Comparison of ENCODE assay signal across 2 cellular contexts in the genomic region with DNA sequence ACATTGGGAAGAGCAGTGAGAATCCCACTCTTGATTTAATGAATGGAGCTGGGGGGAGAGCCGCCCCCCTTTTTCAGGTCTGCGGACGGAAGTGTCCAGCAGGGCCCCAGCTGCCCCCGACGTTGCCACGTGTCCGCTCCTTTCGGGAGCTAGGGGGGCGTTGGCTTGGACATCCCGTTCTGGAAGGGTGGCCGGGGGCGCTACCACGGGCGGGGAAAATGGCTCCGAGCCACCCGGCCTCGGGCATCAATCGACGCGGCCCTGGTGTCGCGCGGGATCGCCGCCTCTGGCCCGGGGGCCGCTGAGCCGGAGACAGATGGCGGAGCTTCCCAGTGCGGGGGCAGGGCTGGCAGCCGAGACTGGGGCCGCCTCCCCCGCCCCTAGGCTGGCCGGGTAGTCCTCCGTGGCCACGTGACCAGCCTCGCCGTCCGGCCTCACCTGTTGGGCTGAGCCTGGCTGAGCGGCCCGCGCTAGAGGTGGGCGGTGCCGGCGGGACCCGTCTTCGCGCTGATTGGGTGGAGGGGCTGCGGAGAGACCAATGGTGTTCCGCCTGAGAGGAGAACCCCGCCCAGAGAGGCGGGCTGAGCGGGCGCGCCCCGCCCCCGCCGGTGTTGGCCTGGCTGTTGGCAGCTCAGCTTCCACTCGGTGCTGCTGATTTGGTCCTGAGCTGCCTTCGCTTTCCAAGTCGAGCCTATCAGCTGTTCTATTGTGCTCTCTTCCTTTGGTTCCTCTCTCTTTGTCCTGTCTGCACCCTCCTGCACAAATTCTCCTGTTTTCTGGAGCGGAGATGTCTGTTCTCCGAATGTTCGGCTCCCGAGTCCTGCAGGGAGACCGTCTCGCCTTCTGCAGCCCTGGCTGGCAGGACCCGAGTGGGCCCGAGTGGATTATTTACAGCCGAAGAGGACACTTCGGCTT.
TF ChIP-seq lines count a peak whose summit lies in the region.

No MANE protein-coding gene starts in this region.

TF ChIP-seq in HEK293, 187 proteins besides CTCF, POLR2A, EP300 and RAD21 (continues in another document):
- TF ChIP-seq, protein P1, sequence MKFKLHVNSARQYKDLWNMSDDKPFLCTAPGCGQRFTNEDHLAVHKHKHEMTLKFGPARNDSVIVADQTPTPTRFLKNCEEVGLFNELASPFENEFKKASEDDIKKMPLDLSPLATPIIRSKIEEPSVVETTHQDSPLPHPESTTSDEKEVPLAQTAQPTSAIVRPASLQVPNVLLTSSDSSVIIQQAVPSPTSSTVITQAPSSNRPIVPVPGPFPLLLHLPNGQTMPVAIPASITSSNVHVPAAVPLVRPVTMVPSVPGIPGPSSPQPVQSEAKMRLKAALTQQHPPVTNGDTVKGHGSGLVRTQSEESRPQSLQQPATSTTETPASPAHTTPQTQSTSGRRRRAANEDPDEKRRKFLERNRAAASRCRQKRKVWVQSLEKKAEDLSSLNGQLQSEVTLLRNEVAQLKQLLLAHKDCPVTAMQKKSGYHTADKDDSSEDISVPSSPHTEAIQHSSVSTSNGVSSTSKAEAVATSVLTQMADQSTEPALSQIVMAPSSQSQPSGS (tag by site-specific recombination; IDR thresholded peaks at IDR 0.05; ENCODE audit: low read depth): no peak
- TF ChIP-seq REPIN1 (tag by site-specific recombination; IDR thresholded peaks at IDR 0.05; ENCODE audit: low read depth): peak; percentile 63; the same call in 1 of the 2 replicates
- TF ChIP-seq ZNF585B (tag by site-specific recombination; IDR thresholded peaks at IDR 0.05): no peak
- no peak for TF ChIP-seq ZNF366 (tag by site-specific recombination; conservative IDR thresholded peaks at IDR 0.05)
- TF ChIP-seq ZBTB20 (tag by site-specific recombination; IDR thresholded peaks at IDR 0.05): peak; percentile 74; the same call in 1 of the 2 replicates
- TF ChIP-seq ZNF426 (tag by site-specific recombination; IDR thresholded peaks at IDR 0.05): no peak
- no peak for TF ChIP-seq ZNF768 (tag by site-specific recombination; IDR thresholded peaks at IDR 0.05)
- TF ChIP-seq ZNF423 (tag by site-specific recombination; IDR thresholded peaks at IDR 0.05): no peak
- TF ChIP-seq, protein P2, sequence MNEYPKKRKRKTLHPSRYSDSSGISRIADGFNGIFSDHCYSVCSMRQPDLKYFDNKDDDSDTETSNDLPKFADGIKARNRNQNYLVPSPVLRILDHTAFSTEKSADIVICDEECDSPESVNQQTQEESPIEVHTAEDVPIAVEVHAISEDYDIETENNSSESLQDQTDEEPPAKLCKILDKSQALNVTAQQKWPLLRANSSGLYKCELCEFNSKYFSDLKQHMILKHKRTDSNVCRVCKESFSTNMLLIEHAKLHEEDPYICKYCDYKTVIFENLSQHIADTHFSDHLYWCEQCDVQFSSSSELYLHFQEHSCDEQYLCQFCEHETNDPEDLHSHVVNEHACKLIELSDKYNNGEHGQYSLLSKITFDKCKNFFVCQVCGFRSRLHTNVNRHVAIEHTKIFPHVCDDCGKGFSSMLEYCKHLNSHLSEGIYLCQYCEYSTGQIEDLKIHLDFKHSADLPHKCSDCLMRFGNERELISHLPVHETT (tag by site-specific recombination; IDR thresholded peaks at IDR 0.05): no peak
- TF ChIP-seq ZNF248 (tag by site-specific recombination; IDR thresholded peaks at IDR 0.05): no peak
- TF ChIP-seq ZNF830 (tag by site-specific recombination; IDR thresholded peaks at IDR 0.05; ENCODE audit: low read depth): no peak
- TF ChIP-seq RBAK (tag by site-specific recombination; IDR thresholded peaks at IDR 0.05): no peak
- TF ChIP-seq ZNF16 (tag by site-specific recombination; IDR thresholded peaks at IDR 0.05; ENCODE audit: low read depth): no peak
- TF ChIP-seq KLF16 (tag by site-specific recombination; IDR thresholded peaks at IDR 0.05): peak; percentile 94
- TF ChIP-seq, protein P3, sequence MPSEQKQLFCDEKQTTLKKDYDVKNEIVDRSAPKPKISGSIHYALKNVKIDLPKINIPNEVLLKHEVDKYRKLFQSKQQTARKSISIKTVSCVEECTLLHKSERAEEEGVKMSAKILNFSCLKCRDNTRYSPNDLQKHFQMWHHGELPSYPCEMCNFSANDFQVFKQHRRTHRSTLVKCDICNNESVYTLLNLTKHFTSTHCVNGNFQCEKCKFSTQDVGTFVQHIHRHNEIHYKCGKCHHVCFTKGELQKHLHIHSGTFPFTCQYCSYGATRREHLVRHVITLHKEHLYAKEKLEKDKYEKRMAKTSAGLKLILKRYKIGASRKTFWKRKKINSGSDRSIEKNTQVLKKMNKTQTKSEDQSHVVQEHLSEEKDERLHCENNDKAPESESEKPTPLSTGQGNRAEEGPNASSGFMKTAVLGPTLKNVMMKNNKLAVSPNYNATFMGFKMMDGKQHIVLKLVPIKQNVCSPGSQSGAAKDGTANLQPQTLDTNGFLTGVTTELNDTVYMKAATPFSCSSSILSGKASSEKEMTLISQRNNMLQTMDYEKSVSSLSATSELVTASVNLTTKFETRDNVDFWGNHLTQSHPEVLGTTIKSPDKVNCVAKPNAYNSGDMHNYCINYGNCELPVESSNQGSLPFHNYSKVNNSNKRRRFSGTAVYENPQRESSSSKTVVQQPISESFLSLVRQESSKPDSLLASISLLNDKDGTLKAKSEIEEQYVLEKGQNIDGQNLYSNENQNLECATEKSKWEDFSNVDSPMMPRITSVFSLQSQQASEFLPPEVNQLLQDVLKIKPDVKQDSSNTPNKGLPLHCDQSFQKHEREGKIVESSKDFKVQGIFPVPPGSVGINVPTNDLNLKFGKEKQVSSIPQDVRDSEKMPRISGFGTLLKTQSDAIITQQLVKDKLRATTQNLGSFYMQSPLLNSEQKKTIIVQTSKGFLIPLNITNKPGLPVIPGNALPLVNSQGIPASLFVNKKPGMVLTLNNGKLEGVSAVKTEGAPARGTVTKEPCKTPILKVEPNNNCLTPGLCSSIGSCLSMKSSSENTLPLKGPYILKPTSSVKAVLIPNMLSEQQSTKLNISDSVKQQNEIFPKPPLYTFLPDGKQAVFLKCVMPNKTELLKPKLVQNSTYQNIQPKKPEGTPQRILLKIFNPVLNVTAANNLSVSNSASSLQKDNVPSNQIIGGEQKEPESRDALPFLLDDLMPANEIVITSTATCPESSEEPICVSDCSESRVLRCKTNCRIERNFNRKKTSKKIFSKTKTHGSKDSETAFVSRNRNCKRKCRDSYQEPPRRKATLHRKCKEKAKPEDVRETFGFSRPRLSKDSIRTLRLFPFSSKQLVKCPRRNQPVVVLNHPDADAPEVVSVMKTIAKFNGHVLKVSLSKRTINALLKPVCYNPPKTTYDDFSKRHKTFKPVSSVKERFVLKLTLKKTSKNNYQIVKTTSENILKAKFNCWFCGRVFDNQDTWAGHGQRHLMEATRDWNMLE (tag by site-specific recombination; conservative IDR thresholded peaks at IDR 0.05; ENCODE audit: low read depth): no peak
- no peak for TF ChIP-seq ZFP41 (tag by site-specific recombination; IDR thresholded peaks at IDR 0.05; ENCODE audit: borderline replicate concordance)
- TF ChIP-seq ZNF561 (tag by site-specific recombination; IDR thresholded peaks at IDR 0.05; ENCODE audit: borderline replicate concordance): peak; percentile 68; the same call in 1 of the 2 replicates
- no peak for TF ChIP-seq ZNF433 (tag by site-specific recombination; IDR thresholded peaks at IDR 0.05; ENCODE audit: low read depth)
- TF ChIP-seq BCL11A (tag by site-specific recombination; IDR thresholded peaks at IDR 0.05; ENCODE audit: low read depth): peak; percentile 82
- peak; percentile 81; the same call in 1 of the 2 replicates for TF ChIP-seq ZNF610 (tag by site-specific recombination; IDR thresholded peaks at IDR 0.05; ENCODE audit: borderline replicate concordance)
- TF ChIP-seq GLI4 (tag by site-specific recombination; IDR thresholded peaks at IDR 0.05): peak; percentile 80; the same call in 1 of the 2 replicates

TF ChIP-seq in H1, 55 proteins besides CTCF, POLR2A, EP300 and RAD21 (continues in another document):
- TF ChIP-seq, protein P4, sequence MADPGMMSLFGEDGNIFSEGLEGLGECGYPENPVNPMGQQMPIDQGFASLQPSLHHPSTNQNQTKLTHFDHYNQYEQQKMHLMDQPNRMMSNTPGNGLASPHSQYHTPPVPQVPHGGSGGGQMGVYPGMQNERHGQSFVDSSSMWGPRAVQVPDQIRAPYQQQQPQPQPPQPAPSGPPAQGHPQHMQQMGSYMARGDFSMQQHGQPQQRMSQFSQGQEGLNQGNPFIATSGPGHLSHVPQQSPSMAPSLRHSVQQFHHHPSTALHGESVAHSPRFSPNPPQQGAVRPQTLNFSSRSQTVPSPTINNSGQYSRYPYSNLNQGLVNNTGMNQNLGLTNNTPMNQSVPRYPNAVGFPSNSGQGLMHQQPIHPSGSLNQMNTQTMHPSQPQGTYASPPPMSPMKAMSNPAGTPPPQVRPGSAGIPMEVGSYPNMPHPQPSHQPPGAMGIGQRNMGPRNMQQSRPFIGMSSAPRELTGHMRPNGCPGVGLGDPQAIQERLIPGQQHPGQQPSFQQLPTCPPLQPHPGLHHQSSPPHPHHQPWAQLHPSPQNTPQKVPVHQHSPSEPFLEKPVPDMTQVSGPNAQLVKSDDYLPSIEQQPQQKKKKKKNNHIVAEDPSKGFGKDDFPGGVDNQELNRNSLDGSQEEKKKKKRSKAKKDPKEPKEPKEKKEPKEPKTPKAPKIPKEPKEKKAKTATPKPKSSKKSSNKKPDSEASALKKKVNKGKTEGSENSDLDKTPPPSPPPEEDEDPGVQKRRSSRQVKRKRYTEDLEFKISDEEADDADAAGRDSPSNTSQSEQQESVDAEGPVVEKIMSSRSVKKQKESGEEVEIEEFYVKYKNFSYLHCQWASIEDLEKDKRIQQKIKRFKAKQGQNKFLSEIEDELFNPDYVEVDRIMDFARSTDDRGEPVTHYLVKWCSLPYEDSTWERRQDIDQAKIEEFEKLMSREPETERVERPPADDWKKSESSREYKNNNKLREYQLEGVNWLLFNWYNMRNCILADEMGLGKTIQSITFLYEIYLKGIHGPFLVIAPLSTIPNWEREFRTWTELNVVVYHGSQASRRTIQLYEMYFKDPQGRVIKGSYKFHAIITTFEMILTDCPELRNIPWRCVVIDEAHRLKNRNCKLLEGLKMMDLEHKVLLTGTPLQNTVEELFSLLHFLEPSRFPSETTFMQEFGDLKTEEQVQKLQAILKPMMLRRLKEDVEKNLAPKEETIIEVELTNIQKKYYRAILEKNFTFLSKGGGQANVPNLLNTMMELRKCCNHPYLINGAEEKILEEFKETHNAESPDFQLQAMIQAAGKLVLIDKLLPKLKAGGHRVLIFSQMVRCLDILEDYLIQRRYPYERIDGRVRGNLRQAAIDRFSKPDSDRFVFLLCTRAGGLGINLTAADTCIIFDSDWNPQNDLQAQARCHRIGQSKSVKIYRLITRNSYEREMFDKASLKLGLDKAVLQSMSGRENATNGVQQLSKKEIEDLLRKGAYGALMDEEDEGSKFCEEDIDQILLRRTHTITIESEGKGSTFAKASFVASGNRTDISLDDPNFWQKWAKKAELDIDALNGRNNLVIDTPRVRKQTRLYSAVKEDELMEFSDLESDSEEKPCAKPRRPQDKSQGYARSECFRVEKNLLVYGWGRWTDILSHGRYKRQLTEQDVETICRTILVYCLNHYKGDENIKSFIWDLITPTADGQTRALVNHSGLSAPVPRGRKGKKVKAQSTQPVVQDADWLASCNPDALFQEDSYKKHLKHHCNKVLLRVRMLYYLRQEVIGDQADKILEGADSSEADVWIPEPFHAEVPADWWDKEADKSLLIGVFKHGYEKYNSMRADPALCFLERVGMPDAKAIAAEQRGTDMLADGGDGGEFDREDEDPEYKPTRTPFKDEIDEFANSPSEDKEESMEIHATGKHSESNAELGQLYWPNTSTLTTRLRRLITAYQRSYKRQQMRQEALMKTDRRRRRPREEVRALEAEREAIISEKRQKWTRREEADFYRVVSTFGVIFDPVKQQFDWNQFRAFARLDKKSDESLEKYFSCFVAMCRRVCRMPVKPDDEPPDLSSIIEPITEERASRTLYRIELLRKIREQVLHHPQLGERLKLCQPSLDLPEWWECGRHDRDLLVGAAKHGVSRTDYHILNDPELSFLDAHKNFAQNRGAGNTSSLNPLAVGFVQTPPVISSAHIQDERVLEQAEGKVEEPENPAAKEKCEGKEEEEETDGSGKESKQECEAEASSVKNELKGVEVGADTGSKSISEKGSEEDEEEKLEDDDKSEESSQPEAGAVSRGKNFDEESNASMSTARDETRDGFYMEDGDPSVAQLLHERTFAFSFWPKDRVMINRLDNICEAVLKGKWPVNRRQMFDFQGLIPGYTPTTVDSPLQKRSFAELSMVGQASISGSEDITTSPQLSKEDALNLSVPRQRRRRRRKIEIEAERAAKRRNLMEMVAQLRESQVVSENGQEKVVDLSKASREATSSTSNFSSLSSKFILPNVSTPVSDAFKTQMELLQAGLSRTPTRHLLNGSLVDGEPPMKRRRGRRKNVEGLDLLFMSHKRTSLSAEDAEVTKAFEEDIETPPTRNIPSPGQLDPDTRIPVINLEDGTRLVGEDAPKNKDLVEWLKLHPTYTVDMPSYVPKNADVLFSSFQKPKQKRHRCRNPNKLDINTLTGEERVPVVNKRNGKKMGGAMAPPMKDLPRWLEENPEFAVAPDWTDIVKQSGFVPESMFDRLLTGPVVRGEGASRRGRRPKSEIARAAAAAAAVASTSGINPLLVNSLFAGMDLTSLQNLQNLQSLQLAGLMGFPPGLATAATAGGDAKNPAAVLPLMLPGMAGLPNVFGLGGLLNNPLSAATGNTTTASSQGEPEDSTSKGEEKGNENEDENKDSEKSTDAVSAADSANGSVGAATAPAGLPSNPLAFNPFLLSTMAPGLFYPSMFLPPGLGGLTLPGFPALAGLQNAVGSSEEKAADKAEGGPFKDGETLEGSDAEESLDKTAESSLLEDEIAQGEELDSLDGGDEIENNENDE (IDR thresholded peaks at IDR 0.05; ENCODE audit: insufficient replicate concordance, low read length): no peak
- TF ChIP-seq EZH2 (IDR thresholded peaks at IDR 0.05; ENCODE audit: low read depth, low read length, severe bottlenecking): peak; percentile 17
- peak; percentile 84 for TF ChIP-seq TBP (IDR thresholded peaks at IDR 0.05; ENCODE audit: low read depth, low read length)
- TF ChIP-seq RNF2 (IDR thresholded peaks at IDR 0.05; ENCODE audit: borderline replicate concordance, low read depth, low read length, missing control alignments, poor library complexity, severe bottlenecking): no peak
- no peak for TF ChIP-seq SIRT6 (IDR thresholded peaks at IDR 0.05; ENCODE audit: low read length)
- TF ChIP-seq BACH1 (IDR thresholded peaks at IDR 0.05; ENCODE audit: low read length): no peak
- TF ChIP-seq SP4 (IDR thresholded peaks at IDR 0.05; ENCODE audit: low read length): peak; percentile 51; the same call in 1 of the 2 replicates
- peak; percentile 69 for TF ChIP-seq PHF8 (conservative IDR thresholded peaks at IDR 0.05; ENCODE audit: low read depth, low read length)
- peak; percentile 49 for TF ChIP-seq SAP30 (IDR thresholded peaks at IDR 0.05; ENCODE audit: insufficient read depth, insufficient replicate concordance, low read length)
- peak; percentile 86; the same call in 1 of the 2 replicates for TF ChIP-seq EGR1 (IDR thresholded peaks at IDR 0.05; ENCODE audit: borderline replicate concordance, low read depth, low read length)
- no peak for TF ChIP-seq JUN (IDR thresholded peaks at IDR 0.05; ENCODE audit: low read depth, low read length)
- no peak for TF ChIP-seq KDM5A (IDR thresholded peaks at IDR 0.05; ENCODE audit: low read length)
- TF ChIP-seq GTF2F1 (IDR thresholded peaks at IDR 0.05; ENCODE audit: borderline replicate concordance, low read depth, low read length): no peak
- no peak for TF ChIP-seq CBX8 (IDR thresholded peaks at IDR 0.05; ENCODE audit: borderline replicate concordance, low read depth, low read length)
- no peak for TF ChIP-seq CBX5 (IDR thresholded peaks at IDR 0.05; ENCODE audit: low read depth, low read length)
- peak; percentile 85 for TF ChIP-seq SP1 (IDR thresholded peaks at IDR 0.05; ENCODE audit: low read depth, low read length)
- peak; percentile 75 for TF ChIP-seq POLR2AphosphoS5 (IDR thresholded peaks at IDR 0.05; ENCODE audit: low read depth, low read length)
- TF ChIP-seq RXRA (IDR thresholded peaks at IDR 0.05; ENCODE audit: insufficient read depth, low read depth, low read length): no peak
- TF ChIP-seq CHD1 (IDR thresholded peaks at IDR 0.05; ENCODE audit: low read depth, low read length): no peak
- TF ChIP-seq JUND (IDR thresholded peaks at IDR 0.05; ENCODE audit: low read length): no peak
- TF ChIP-seq RFX5 (IDR thresholded peaks at IDR 0.05; ENCODE audit: borderline replicate concordance, low read depth, low read length): no peak
- no peak for TF ChIP-seq MAFK (IDR thresholded peaks at IDR 0.05; ENCODE audit: low read depth, low read length)
- TF ChIP-seq NRF1 (IDR thresholded peaks at IDR 0.05; ENCODE audit: low read depth, low read length): no peak
